Comparison of ENCODE assay signal across 8 cellular contexts in the genomic region with DNA sequence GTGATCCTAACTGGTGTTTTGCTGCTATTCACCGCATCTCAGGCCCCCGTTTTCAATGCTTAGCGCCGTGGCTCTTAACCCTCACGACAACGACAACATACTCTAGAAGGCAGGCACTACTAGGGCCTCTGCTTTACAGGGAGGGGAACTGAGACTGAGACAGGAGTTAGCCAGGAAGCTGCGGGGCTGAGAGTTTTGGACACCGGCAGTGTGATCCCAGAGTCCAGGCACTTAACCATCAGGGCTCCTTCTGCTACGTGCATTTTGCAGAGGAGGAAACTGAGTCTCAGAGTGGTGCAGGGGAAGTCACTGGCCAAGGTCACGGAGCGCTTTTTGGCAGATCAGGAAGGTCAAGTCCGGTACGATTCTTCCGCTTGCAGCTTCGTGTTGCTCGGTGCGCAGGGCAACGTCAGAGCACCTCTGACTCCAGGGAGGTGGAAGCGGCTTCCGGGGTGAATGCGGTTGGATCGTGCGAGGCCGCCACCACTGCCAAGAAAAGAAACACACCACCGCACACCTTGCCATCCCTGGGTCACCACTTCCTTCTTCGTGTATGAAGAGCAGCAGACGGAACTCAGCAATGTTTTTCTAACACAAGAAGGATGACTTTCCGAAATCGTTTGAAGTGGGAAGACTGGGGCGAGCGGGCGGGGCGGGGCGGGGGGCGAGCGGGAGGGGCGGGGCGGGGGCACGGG.
A peak's percentile ranks its signal among the peaks of the same experiment; 100 is the strongest.
DNase-seq lines count a peak whose midpoint lies in the region; ATAC-seq and TF ChIP-seq lines count a peak whose summit lies in the region.

No MANE protein-coding gene starts in this region.

- peaks cover 7 to 22% of the 10 kb centered on the region in 2 donors for H3K27me3 Mint-ChIP-seq in effector memory CD8-positive, alpha-beta T cell

- in situ Hi-C loops in GM13977 (cut with MboI; ENCODE audit: low pct_unique_long_range_greater_than_20kb, low sequenced_read_pairs, unreplicated experiment), result no loop called here

- peaks cover 9% of the 10 kb centered on the region for H3K36me3 Mint-ChIP-seq in effector memory CD8-positive, alpha-beta T cell (ENCODE audit: insufficient read depth)

- no peak for TF ChIP-seq CTCF in GM13977 (IDR thresholded peaks at IDR 0.05; ENCODE audit: extremely low read depth, insufficient read depth, missing control alignments)

- H3K27ac Mint-ChIP-seq in effector memory CD8-positive, alpha-beta T cell, result peak overlapping the region; percentile 84 to 91

- no peaks in the 10 kb centered on the region for H3K9me3 Mint-ChIP-seq in effector memory CD8-positive, alpha-beta T cell

- ATAC-seq in HG03025 (IDR thresholded peaks at IDR 0.05; ENCODE audit: low FRiP score, unreplicated experiment), result peak; percentile 59
- ATAC-seq in effector memory CD8-positive, alpha-beta T cell (replicated peaks), result peak; percentile 94

- peaks cover 46 to 65% of the 10 kb centered on the region in 2 donors for H3K4me1 Mint-ChIP-seq in effector memory CD8-positive, alpha-beta T cell (ENCODE audit: low read depth in 2 of 2)

- peak overlapping the region; percentile 52 to 76 for H3K4me3 Mint-ChIP-seq in effector memory CD8-positive, alpha-beta T cell

- DNase-seq in GM13977 (ENCODE audit: low spot score) (peak; percentile 75), AG08395 (ENCODE audit: low spot score) (no peak), NCI-H2171 treated with DMSO at 0.1 percent for 48 hours (lab: John Stamatoyannopoulos, UW) (no peak), NCI-H526 (lab: John Stamatoyannopoulos, UW) (no peak)
- peak; percentile 61 for DNase-seq in activated CD4-positive, alpha-beta T cell treated with anti-CD3 and anti-CD28 coated beads for 1 hour
- DNase-seq in effector memory CD8-positive, alpha-beta T cell, result peak; percentile 79 to 84 (median 80)
- DNase-seq in stimulated activated CD4-positive, alpha-beta T cell treated with anti-CD3 and anti-CD28 coated beads, Interleukin-12 subunit alpha, Interleukin-12 subunit beta, amount 100 ng/mL, for 4 hours, result peak; percentile 61

Comparison
In these comparisons a context has a peak if more than half of its experiments do, and no peak if none do; other contexts are left out.
1. DNase-seq: peak in GM13977 (single experiment), activated CD4-positive, alpha-beta T cell treated with anti-CD3 and anti-CD28 coated beads for 1 hour (single experiment), effector memory CD8-positive, alpha-beta T cell (3 of 3) and stimulated activated CD4-positive, alpha-beta T cell treated with anti-CD3 and anti-CD28 coated beads, Interleukin-12 subunit alpha, Interleukin-12 subunit beta, amount 100 ng/mL, for 4 hours (single experiment); none in AG08395 (single experiment), NCI-H2171 treated with DMSO at 0.1 percent for 48 hours (single experiment) and NCI-H526 (0 of 2).